13 cellular contexts compared by ENCODE assay signal in the genomic region with DNA sequence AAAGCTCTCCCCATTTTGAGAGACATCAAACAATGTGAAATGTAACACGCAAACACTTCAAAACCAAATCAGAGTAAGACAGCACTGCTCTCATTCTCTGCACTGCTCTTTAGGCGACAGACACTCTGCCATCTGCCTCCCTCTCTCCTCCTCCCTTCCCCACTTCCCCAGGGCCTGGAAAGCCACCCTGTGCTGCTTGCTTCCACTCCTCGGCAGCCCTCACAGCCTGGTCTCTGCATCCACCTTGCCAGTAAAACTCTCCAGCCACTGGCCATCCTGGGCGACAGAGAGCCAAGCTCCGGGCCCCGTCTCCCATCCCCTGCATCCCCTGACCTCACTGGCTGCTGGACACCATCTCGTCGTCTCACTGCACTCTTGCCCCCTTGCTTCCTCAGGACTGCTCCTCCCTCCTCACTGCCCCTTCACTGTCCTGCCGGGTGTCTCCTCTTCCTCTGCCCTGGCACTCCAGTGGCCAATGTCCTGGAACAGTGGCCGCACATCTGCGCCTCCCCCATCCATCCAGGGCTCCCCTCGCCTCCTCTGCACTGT.
"Had no signal": no experiment of that assay in that cellular context is flagged by ENCODE, and none has a peak within 500 bp of the region (broad histone marks: within the 10 kb centered on the region; RNA-seq: fewer than 3 reads in every experiment).

No MANE protein-coding gene starts in this region.

- H3K36me3 ChIP-seq: spleen, upper lobe of right lung had no signal

- DNase-seq: activated CD4-positive, alpha-beta T cell treated with anti-CD3 and anti-CD28 coated beads for 1 hour; activated CD4-positive, alpha-beta T cell treated with anti-CD3 and anti-CD28 coated beads, Interleukin-2, amount 50 U/mL, for 48 hours; activated CD8-positive, alpha-beta memory T cell treated with anti-CD3 and anti-CD28 coated beads, Interleukin-2, amount 10 ng/mL, durations not matched to agents 7 days and 5 days; activated effector memory CD4-positive, alpha-beta T cell treated with anti-CD3 and anti-CD28 coated beads, Interleukin-2, amount 50 U/mL, for 16 hours; activated T-cell treated with anti-CD3 and anti-CD28 coated beads, Interleukin-2, amount 50 U/mL, for 4 hours; foreskin keratinocyte; left colon; natural killer cell; spleen; stimulated activated CD4-positive, alpha-beta T cell treated with anti-CD3 and anti-CD28 coated beads, Interleukin-1b, Interleukin-23, amount 100 ng/mL, for 48 hours; stimulated activated naive B cell treated with anti-CD40 and anti-IgM and Interleukin-4, amounts not matched to agents 10 μg/mL and 1 μg/mL and 100 μg/mL, for 72 hours; upper lobe of right lung had no signal

- H3K9me3 ChIP-seq: spleen, upper lobe of right lung had no signal

- ATAC-seq: activated CD8-positive, alpha-beta memory T cell treated with anti-CD3 and anti-CD28 coated beads, Interleukin-2, amount 10 ng/mL, durations not matched to agents 7 days and 5 days; activated naive CD4-positive, alpha-beta T cell treated with anti-CD3 and anti-CD28 coated beads, Interleukin-2, amount 50 U/mL, for 72 hours; activated T-cell treated with anti-CD3 and anti-CD28 coated beads, Interleukin-2, amount 50 U/mL, for 4 hours; foreskin keratinocyte; left colon; natural killer cell; upper lobe of right lung had no signal

- H3K27me3 ChIP-seq: foreskin keratinocyte had no signal

- H3K27ac ChIP-seq: foreskin keratinocyte, spleen, upper lobe of right lung had no signal

- H3K4me1 ChIP-seq: foreskin keratinocyte, spleen, upper lobe of right lung had no signal

- H3K4me3 ChIP-seq: spleen, upper lobe of right lung had no signal
